ENCODE assay signal across 8 cellular contexts in the genomic region with DNA sequence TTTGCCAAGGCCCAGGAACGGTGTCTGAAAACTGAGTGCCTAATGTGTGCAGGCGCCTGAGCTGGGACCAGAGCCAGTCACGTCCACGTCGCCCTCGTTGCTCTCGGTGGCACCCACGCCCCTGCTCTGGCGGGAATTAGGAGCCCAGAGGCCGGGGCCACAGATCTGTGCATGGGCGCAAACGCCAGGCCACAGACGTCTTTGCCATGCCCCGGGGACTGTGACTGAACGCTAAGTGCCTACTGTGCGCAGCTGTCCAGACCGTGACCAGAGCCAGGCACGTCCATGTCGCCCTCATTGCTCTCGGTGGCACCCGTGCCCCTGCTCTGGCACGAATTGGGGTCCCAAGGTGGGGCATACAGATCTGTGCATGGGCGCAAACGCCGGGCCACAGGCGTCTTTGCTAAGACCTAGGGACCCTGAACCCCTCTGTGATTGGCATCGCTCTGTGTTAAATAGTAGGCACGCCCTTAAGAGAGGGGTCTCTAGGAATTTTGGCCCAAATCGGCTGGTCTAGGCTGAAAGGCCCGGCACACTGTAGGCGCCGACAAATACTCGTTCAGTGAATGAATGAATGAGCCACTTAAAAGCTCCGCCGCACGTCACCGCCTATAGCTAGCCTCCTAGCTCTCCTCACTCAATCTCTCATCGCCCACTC. TPM values are rescaled to one million over a fixed set of nuclear protein-coding genes. Genes with fewer than 3 reads are reported as not detected.
DNase-seq lines count a peak whose midpoint lies in the region; ATAC-seq and TF ChIP-seq lines count a peak whose summit lies in the region.

No MANE protein-coding gene starts in this region.

- H3K4me3 ChIP-seq in BJ (ENCODE audit: low read depth, low read length) (peak overlapping the region; percentile 83), NB4 (ENCODE audit: low read depth, low read length) (peak overlapping the region; percentile 57), duodenal mucosa (ENCODE audit: low read depth in 1 of 2, low read length in 2 of 2) (peak overlapping the region; percentile 68 to 94)

- CTCF ChIA-PET in BJ (lab: Yijun Ruan, JAX) = interaction anchor here (1.1 to 4.4 kb wide), 3 partner anchors 8 to 30 kb away, joined by 3 to 22 read pairs (median 3); a partner anchor contains a TSS

- no peaks in the 10 kb centered on the region for H3K9me3 ChIP-seq in duodenal mucosa (ENCODE audit: control insufficient read depth in 1 of 2, low read length in 2 of 2)

- no peaks in the 10 kb centered on the region for H3K9me3 Mint-ChIP-seq in nephron

- peak overlapping the region; percentile 89 to 93 (median 92) for H3K4me3 Mint-ChIP-seq in nephron

- no peak for TF ChIP-seq CTCF in BJ (IDR thresholded peaks at IDR 0.05; ENCODE audit: insufficient read depth, low read depth, low read length)
- TF ChIP-seq CTCF in NB4 (IDR thresholded peaks at IDR 0.05; ENCODE audit: low read depth, low read length) = no peak
- TF ChIP-seq CTCF in nephron (IDR thresholded peaks at IDR 0.05; ENCODE audit: unreplicated experiment in 3 of 3) = no peak

- peaks cover 35 to 48% of the 10 kb centered on the region in 2 donors for H3K4me1 ChIP-seq in duodenal mucosa (ENCODE audit: control insufficient read depth in 1 of 2, insufficient read depth in 2 of 2, low read length in 2 of 2)

- peaks cover 22% of the 10 kb centered on the region for H3K4me1 Mint-ChIP-seq in nephron

- H3K27me3 Mint-ChIP-seq in nephron (ENCODE audit: low read depth) = peaks cover 3% of the 10 kb centered on the region

- H3K36me3 Mint-ChIP-seq in nephron (ENCODE audit: low read depth) = no peaks in the 10 kb centered on the region

- DNase-seq in BJ (ENCODE audit: low read depth) (no peak), NB4 (ENCODE audit: low read depth) (no peak), GOT3 (lab: John Stamatoyannopoulos, UW) (no peak), inferior parietal cortex (ENCODE audit: extremely low spot score) (no peak)

- TF ChIP-seq POLR2A in NB4 (IDR thresholded peaks at IDR 0.05; ENCODE audit: extremely low read depth, insufficient read length) = no peak

- ATAC-seq in GM18520 (IDR thresholded peaks at IDR 0.05; ENCODE audit: unreplicated experiment) (no peak), HG03045 (IDR thresholded peaks at IDR 0.05; ENCODE audit: unreplicated experiment) (no peak)

- peak overlapping the region; percentile 94 for H3K27ac ChIP-seq in duodenal mucosa (ENCODE audit: low read depth, low read length)

- H3K27me3 ChIP-seq in BJ (ENCODE audit: control insufficient read depth, insufficient read depth, low read length) (no peaks in the 10 kb centered on the region), duodenal mucosa (ENCODE audit: control insufficient read depth in 1 of 2, insufficient read depth in 2 of 2, low read length in 2 of 2) (no peaks in the 10 kb centered on the region)

- POLR2A ChIA-PET in BJ (lab: Charles Lee) = no interaction called here

- no peaks in the 10 kb centered on the region for H3K36me3 ChIP-seq in BJ (ENCODE audit: control insufficient read depth, insufficient read depth, low read length)
- no peaks in the 10 kb centered on the region for H3K36me3 ChIP-seq in duodenal mucosa (ENCODE audit: control insufficient read depth in 1 of 2, insufficient read depth in 2 of 2, low read length in 2 of 2)

- H3K9ac ChIP-seq in duodenal mucosa (ENCODE audit: low read depth in 1 of 2, low read length in 2 of 2) = peak overlapping the region; percentile 76 to 84

- H3K27ac Mint-ChIP-seq in nephron = peak overlapping the region; percentile 99

RNA-seq across cellular contexts. Expression of a gene that starts 0.8 kb away (rescaled TPM):
- 7.7 and 11.6 TPM in 2 replicates for polyA plus RNA-seq in BJ (2011; rRNA removed)
- polyA minus RNA-seq in BJ (2011; rRNA and poly(A)+ RNA removed) = 4.1 and 5.2 TPM in 2 replicates

RNA-seq across cellular contexts. Expression of a gene that starts 9.1 kb away (rescaled TPM):
- polyA plus RNA-seq in BJ (2011; rRNA removed) = 2.9 and 4.5 TPM in 2 replicates
- 9.3 and 19.8 TPM in 2 replicates for polyA minus RNA-seq in BJ (2011; rRNA and poly(A)+ RNA removed)

RNA-seq across cellular contexts. Expression of a gene that starts 59.4 kb away (rescaled TPM):
- not detected in 2 replicates for polyA plus RNA-seq in BJ (2011; rRNA removed)
- polyA minus RNA-seq in BJ (2011; rRNA and poly(A)+ RNA removed) = not detected in 2 replicates
